In the genomic region with DNA sequence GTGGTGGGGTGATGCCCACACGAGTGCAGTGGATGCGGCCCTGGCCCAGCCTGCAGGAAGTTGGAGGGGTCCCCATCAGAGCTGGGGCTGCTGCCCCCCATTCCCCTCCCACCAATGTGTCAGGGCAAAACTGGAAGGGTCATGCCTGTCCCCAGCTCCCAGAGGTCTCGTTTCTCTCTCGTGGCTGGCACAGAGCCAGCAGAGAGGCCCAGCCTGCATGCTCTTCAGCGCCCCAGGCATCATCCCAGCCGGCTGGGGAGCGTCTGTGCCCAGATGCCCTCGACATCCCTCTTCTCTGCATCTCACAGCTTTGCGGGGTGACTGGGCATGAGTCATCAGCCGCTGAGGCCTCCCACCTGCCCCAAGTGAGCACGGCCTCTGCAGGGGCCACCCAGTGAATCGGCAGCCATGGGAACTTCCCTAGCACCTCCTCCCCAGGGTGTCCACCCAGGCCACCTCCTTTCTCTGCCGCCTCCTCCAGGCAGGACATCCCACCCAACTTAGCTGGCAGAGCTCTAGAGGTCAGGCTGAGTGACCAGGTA, we compare ENCODE assay signal across 9 cellular contexts. TPM values are rescaled to one million over a fixed set of nuclear protein-coding genes. Genes with fewer than 3 reads are reported as not detected.
DNase-seq lines count a peak whose midpoint lies in the region; ATAC-seq, FAIRE-seq and TF ChIP-seq lines count a peak whose summit lies in the region.
"Had no signal": no experiment of that assay in that cellular context is flagged by ENCODE, and none has a peak within 500 bp of the region (broad histone marks: within the 10 kb centered on the region; RNA-seq: fewer than 3 reads in every experiment).

No MANE protein-coding gene starts in this region.

- POLR2A ChIA-PET in activated CD4-positive, alpha-beta memory T cell treated with anti-CD3 and anti-CD28 coated beads, Interleukin-2, amount 10 ng/mL, durations not matched to agents 7 days and 5 days (lab: Charles Lee), result interaction anchor here (0.8 to 2.9 kb wide), 6 partner anchors 9 to 174 kb away, joined by 3 to 36 read pairs (median 6); a partner anchor contains a TSS

- peak; percentile 97 for DNase-seq in HT1080 (ENCODE audit: low read depth)
- peak; percentile 47 for DNase-seq in activated CD4-positive, alpha-beta memory T cell treated with anti-CD3 and anti-CD28 coated beads, Interleukin-2, amount 10 ng/mL, durations not matched to agents 7 days and 5 days
- DNase-seq in keratinocyte (ENCODE audit: low read depth, low spot score), result peak; percentile 77
- DNase-seq in activated gamma-delta T cell treated with Interleukin-2 at 50 U/mL for 16 hours, result no peak
- DNase-seq in GM23338 (ENCODE audit: low spot score), result no peak
- DNase-seq: hypothalamus had no signal

- no peaks in the 10 kb centered on the region for H3K9me1 ChIP-seq in keratinocyte (ENCODE audit: control insufficient read depth, extremely low read depth, insufficient read depth, low read length)

- H2AFZ ChIP-seq in keratinocyte (ENCODE audit: control insufficient read depth, low read length) (no peak overlapping the region), GM23338 (no peak overlapping the region)

- H3K36me3 Mint-ChIP-seq in activated CD4-positive, alpha-beta memory T cell treated with anti-CD3 and anti-CD28 coated beads, Interleukin-2, amount 10 ng/mL, durations not matched to agents 7 days and 5 days (ENCODE audit: low read depth), result no peaks in the 10 kb centered on the region
- H3K36me3 Mint-ChIP-seq in GM23338 (ENCODE audit: low read depth), result no peaks in the 10 kb centered on the region; the same call in 2 of the 3 replicates

- H3K9me2 ChIP-seq in GM23338 (ENCODE audit: insufficient read depth), result no peaks in the 10 kb centered on the region

- ATAC-seq in HG02970 (IDR thresholded peaks at IDR 0.05; ENCODE audit: low FRiP score, unreplicated experiment) (no peak), GM21737 (IDR thresholded peaks at IDR 0.05; ENCODE audit: unreplicated experiment) (no peak), GM23338 (no peak)

- peaks cover 3% of the 10 kb centered on the region for H3K27me3 Mint-ChIP-seq in activated CD4-positive, alpha-beta memory T cell treated with anti-CD3 and anti-CD28 coated beads, Interleukin-2, amount 10 ng/mL, durations not matched to agents 7 days and 5 days
- peaks cover 13% of the 10 kb centered on the region for H3K27me3 Mint-ChIP-seq in GM23338 (ENCODE audit: insufficient read depth, low read depth, poor library complexity)

- H3K4me2 ChIP-seq in BLaER1 (no peak overlapping the region; the same call in 1 of the 2 replicates), keratinocyte (ENCODE audit: control insufficient read depth, extremely low read depth, insufficient read depth, low read depth, low read length) (peak overlapping the region; percentile 22), GM23338 (no peak overlapping the region)

- peaks cover 45% of the 10 kb centered on the region for H3K4me1 ChIP-seq in BLaER1
- H3K4me1 ChIP-seq in keratinocyte (ENCODE audit: control insufficient read depth, extremely low read depth, insufficient read depth, low read length), result peaks cover 40% of the 10 kb centered on the region
- peaks cover 2% of the 10 kb centered on the region; the same call in 1 of the 2 replicates for H3K4me1 ChIP-seq in GM23338 (ENCODE audit: insufficient read depth)

- no peak overlapping the region for H3K27ac Mint-ChIP-seq in activated CD4-positive, alpha-beta memory T cell treated with anti-CD3 and anti-CD28 coated beads, Interleukin-2, amount 10 ng/mL, durations not matched to agents 7 days and 5 days
- no peak overlapping the region for H3K27ac Mint-ChIP-seq in GM23338

- H3K4me1 Mint-ChIP-seq in activated CD4-positive, alpha-beta memory T cell treated with anti-CD3 and anti-CD28 coated beads, Interleukin-2, amount 10 ng/mL, durations not matched to agents 7 days and 5 days, result peaks cover 32% of the 10 kb centered on the region
- peaks cover 15% of the 10 kb centered on the region for H3K4me1 Mint-ChIP-seq in GM23338

- no peak overlapping the region for H3K9ac ChIP-seq in BLaER1
- no peak overlapping the region for H3K9ac ChIP-seq in keratinocyte (ENCODE audit: control insufficient read depth, extremely low read depth, insufficient read depth, low read length)

- CTCF ChIA-PET in activated CD4-positive, alpha-beta memory T cell treated with anti-CD3 and anti-CD28 coated beads, Interleukin-2, amount 10 ng/mL, durations not matched to agents 7 days and 5 days (lab: Charles Lee), result interaction anchor here (1.4 to 1.5 kb wide), 2 partner anchors 14 to 55 kb away, joined by 4 to 6 read pairs; no protein-coding TSS in a partner anchor

- H3F3A ChIP-seq in GM23338 (replicated peaks; ENCODE audit: low read depth), result 0 out of 2 replicates have a peak, but pooled peaks cover 3% of the 10 kb centered on the region

- H3K9me3 ChIP-seq in BLaER1, result peaks cover 6% of the 10 kb centered on the region
- H3K9me3 ChIP-seq in keratinocyte (ENCODE audit: control insufficient read depth, low read depth, low read length), result no peaks in the 10 kb centered on the region

- H3K4me3 ChIP-seq in BLaER1, result no peak overlapping the region
- no peak overlapping the region for H3K4me3 ChIP-seq in keratinocyte (ENCODE audit: control insufficient read depth in 2 of 3, extremely low read depth in 1 of 3, insufficient read depth in 2 of 3, low read depth in 1 of 3, low read length in 3 of 3)
- no peak overlapping the region for H3K4me3 ChIP-seq in GM23338

- FAIRE-seq in keratinocyte (lab: Jason Lieb, UNC), result no peak

- TF ChIP-seq CTCF in keratinocyte (optimal IDR thresholded peaks at IDR 0.05 in 1 of 3, IDR thresholded peaks at IDR 0.05 in 1 of 3, conservative IDR thresholded peaks at IDR 0.05 in 1 of 3; ENCODE audit: extremely low read depth in 1 of 3, insufficient read depth in 2 of 3, low read length in 3 of 3) (no peak), GM23338 (conservative IDR thresholded peaks at IDR 0.05; ENCODE audit: low read depth in 2 of 2) (no peak)

- H3K27me3 ChIP-seq in BLaER1 (no peaks in the 10 kb centered on the region), keratinocyte (ENCODE audit: control insufficient read depth, extremely low read depth, insufficient read depth, low read length) (no peaks in the 10 kb centered on the region), GM23338 (ENCODE audit: insufficient read depth) (no peaks in the 10 kb centered on the region)

- H3K36me3 ChIP-seq in BLaER1, result no peaks in the 10 kb centered on the region
- no peaks in the 10 kb centered on the region for H3K36me3 ChIP-seq in keratinocyte (ENCODE audit: control insufficient read depth in 2 of 2, extremely low read depth in 1 of 2, insufficient read depth in 2 of 2, low read length in 2 of 2)
- no peaks in the 10 kb centered on the region for H3K36me3 ChIP-seq in GM23338 (ENCODE audit: insufficient read depth)

- H3K79me2 ChIP-seq in keratinocyte (ENCODE audit: control insufficient read depth, insufficient read depth, low read length) (no peaks in the 10 kb centered on the region), GM23338 (replicated peaks; ENCODE audit: insufficient read depth) (no peaks in the 10 kb centered on the region)

- no peaks in the 10 kb centered on the region for H3K9me3 Mint-ChIP-seq in activated CD4-positive, alpha-beta memory T cell treated with anti-CD3 and anti-CD28 coated beads, Interleukin-2, amount 10 ng/mL, durations not matched to agents 7 days and 5 days
- no peaks in the 10 kb centered on the region; the same call in 2 of the 3 replicates for H3K9me3 Mint-ChIP-seq in GM23338

- H4K20me1 ChIP-seq in BLaER1, result no peaks in the 10 kb centered on the region
- no peaks in the 10 kb centered on the region for H4K20me1 ChIP-seq in keratinocyte (ENCODE audit: control insufficient read depth, extremely low read depth, insufficient read depth, low read length)
- H4K20me1 ChIP-seq in GM23338 (replicated peaks; ENCODE audit: insufficient read depth), result 0 out of 2 replicates have a peak, but pooled peaks cover 5% of the 10 kb centered on the region

- dilution Hi-C loops in keratinocyte (cut with MboI; ENCODE audit: extremely low pct_ligation_motif_present, low sequenced_read_pairs), result no loop called here

- H3K27ac ChIP-seq in BLaER1, result peak overlapping the region; percentile 23; the same call in 1 of the 2 replicates
- peak overlapping the region; percentile 26 for H3K27ac ChIP-seq in keratinocyte (ENCODE audit: control insufficient read depth, insufficient read depth, low read length)
- H3K27ac ChIP-seq in GM23338 (ENCODE audit: low read depth), result no peak overlapping the region

- H3K4me3 Mint-ChIP-seq in activated CD4-positive, alpha-beta memory T cell treated with anti-CD3 and anti-CD28 coated beads, Interleukin-2, amount 10 ng/mL, durations not matched to agents 7 days and 5 days, result no peak overlapping the region
- no peak overlapping the region for H3K4me3 Mint-ChIP-seq in GM23338

RNA-seq across cellular contexts. Expression of a gene that starts 9.8 kb away (rescaled TPM):
- total RNA-seq in HT1080 (2014; rRNA removed; shearing (Covaris generic)), result 34.0 and 58.5 TPM in 2 replicates
- polyA plus RNA-seq in HT1080 (2015; cell fraction: cytosol; rRNA removed), result 121 and 123 TPM in 2 replicates
- polyA plus RNA-seq in HT1080 (2015; cell fraction: nucleus; rRNA removed), result 270 and 287 TPM in 2 replicates
- total RNA-seq in activated CD4-positive, alpha-beta memory T cell treated with anti-CD3 and anti-CD28 coated beads, Interleukin-2, amount 10 ng/mL, durations not matched to agents 7 days and 5 days, result 100 to 1,000 TPM; 116 TPM
- polyA plus RNA-seq in keratinocyte (61.8 to 173 TPM (median 86.0 TPM) in 3 replicates), GM23338 (2016; fragmentation: Nextera tagmentation; extraction: Ambion mirVana) (43.5 and 55.3 TPM in 2 replicates)
- 33.8 TPM for polyA plus RNA-seq in keratinocyte (2011; ENCODE audit: low read depth)
- polyA plus RNA-seq in keratinocyte (2011; cell fraction: cytosol; rRNA removed), result 123 and 135 TPM in 2 replicates
- polyA plus RNA-seq in keratinocyte (2011; cell fraction: nucleus; rRNA removed), result 286 and 337 TPM in 2 replicates
- polyA plus RNA-seq in keratinocyte (2012; ENCODE audit: low replicate concordance), result 88.4 and 107 TPM in 2 replicates
- polyA minus RNA-seq in keratinocyte, result 75.4 to 226 TPM (median 76.3 TPM) in 3 replicates
- 74.2 TPM for polyA minus RNA-seq in keratinocyte (2011; cell fraction: cytosol; rRNA and poly(A)+ RNA removed)
- 57.8 and 84.6 TPM in 2 replicates for polyA minus RNA-seq in keratinocyte (2011; cell fraction: nucleus; rRNA and poly(A)+ RNA removed)
- 48.4 and 66.4 TPM in 2 replicates for total RNA-seq in GM23338 (2014; rRNA removed; shearing (Covaris generic))

RNA-seq across cellular contexts. Expression of a gene that starts 34.1 kb away (rescaled TPM):
- total RNA-seq in HT1080 (2014; rRNA removed; shearing (Covaris generic)), result not detected in 2 replicates
- not detected in 2 replicates for polyA plus RNA-seq in HT1080 (2015; cell fraction: cytosol; rRNA removed)
- polyA plus RNA-seq in HT1080 (2015; cell fraction: nucleus; rRNA removed), result not detected in 2 replicates
- 100 to 1,000 TPM; 138 to 140 TPM for total RNA-seq in activated CD4-positive, alpha-beta memory T cell treated with anti-CD3 and anti-CD28 coated beads, Interleukin-2, amount 10 ng/mL, durations not matched to agents 7 days and 5 days
- polyA plus RNA-seq in keratinocyte, result 0.05 TPM in 1 of 3 replicates, not detected in the others
- not detected for polyA plus RNA-seq in keratinocyte (2011; ENCODE audit: low read depth)
- not detected in 2 replicates for polyA plus RNA-seq in keratinocyte (2011; cell fraction: cytosol; rRNA removed)
- not detected in 2 replicates for polyA plus RNA-seq in keratinocyte (2011; cell fraction: nucleus; rRNA removed)
- polyA plus RNA-seq in keratinocyte (2012; ENCODE audit: low replicate concordance), result not detected in 2 replicates
- not detected in 3 replicates for polyA minus RNA-seq in keratinocyte
- not detected for polyA minus RNA-seq in keratinocyte (2011; cell fraction: cytosol; rRNA and poly(A)+ RNA removed)
- polyA minus RNA-seq in keratinocyte (2011; cell fraction: nucleus; rRNA and poly(A)+ RNA removed), result not detected in 2 replicates
- 0.42 and 0.58 TPM in 2 replicates for total RNA-seq in GM23338 (2014; rRNA removed; shearing (Covaris generic))
- 0.44 TPM in 1 of 2 replicates, not detected in the other for polyA plus RNA-seq in GM23338 (2016; fragmentation: Nextera tagmentation; extraction: Ambion mirVana)

RNA-seq across cellular contexts. Expression of a gene that starts 50.3 kb away (rescaled TPM):
- 0.24 TPM in 1 of 2 replicates, not detected in the other for total RNA-seq in HT1080 (2014; rRNA removed; shearing (Covaris generic))
- not detected in 2 replicates for polyA plus RNA-seq in HT1080 (2015; cell fraction: cytosol; rRNA removed)
- not detected in 2 replicates for polyA plus RNA-seq in HT1080 (2015; cell fraction: nucleus; rRNA removed)
- total RNA-seq in activated CD4-positive, alpha-beta memory T cell treated with anti-CD3 and anti-CD28 coated beads, Interleukin-2, amount 10 ng/mL, durations not matched to agents 7 days and 5 days, result 10 to 100 TPM; 18.3 to 18.5 TPM
- polyA plus RNA-seq in keratinocyte, result 1.7 to 2.2 TPM (median 2.0 TPM) in 3 replicates
- not detected for polyA plus RNA-seq in keratinocyte (2011; ENCODE audit: low read depth)
- 0.85 and 2.5 TPM in 2 replicates for polyA plus RNA-seq in keratinocyte (2011; cell fraction: cytosol; rRNA removed)
- 1.5 and 2.5 TPM in 2 replicates for polyA plus RNA-seq in keratinocyte (2011; cell fraction: nucleus; rRNA removed)
- 0.78 and 3.3 TPM in 2 replicates for polyA plus RNA-seq in keratinocyte (2012; ENCODE audit: low replicate concordance)
- 2.5 to 4.9 TPM (median 3.7 TPM) in 3 replicates for polyA minus RNA-seq in keratinocyte
- 9.6 TPM for polyA minus RNA-seq in keratinocyte (2011; cell fraction: cytosol; rRNA and poly(A)+ RNA removed)
- polyA minus RNA-seq in keratinocyte (2011; cell fraction: nucleus; rRNA and poly(A)+ RNA removed), result 1.6 and 2.8 TPM in 2 replicates
- total RNA-seq in GM23338 (2014; rRNA removed; shearing (Covaris generic)), result 0.16 and 1.3 TPM in 2 replicates
- 0.21 TPM in 1 of 2 replicates, not detected in the other for polyA plus RNA-seq in GM23338 (2016; fragmentation: Nextera tagmentation; extraction: Ambion mirVana)

RNA-seq across cellular contexts. Expression of a gene that starts 54.4 kb away (rescaled TPM):
- total RNA-seq in HT1080 (2014; rRNA removed; shearing (Covaris generic)), result 344 and 355 TPM in 2 replicates
- polyA plus RNA-seq in HT1080 (2015; cell fraction: cytosol; rRNA removed), result 262 and 360 TPM in 2 replicates
- polyA plus RNA-seq in HT1080 (2015; cell fraction: nucleus; rRNA removed), result 286 and 310 TPM in 2 replicates
- 100 to 1,000 TPM; 206 to 210 TPM for total RNA-seq in activated CD4-positive, alpha-beta memory T cell treated with anti-CD3 and anti-CD28 coated beads, Interleukin-2, amount 10 ng/mL, durations not matched to agents 7 days and 5 days
- polyA plus RNA-seq in keratinocyte (35.7 to 112 TPM (median 40.7 TPM) in 3 replicates), GM23338 (2016; fragmentation: Nextera tagmentation; extraction: Ambion mirVana) (2.9 and 3.5 TPM in 2 replicates)
- polyA plus RNA-seq in keratinocyte (2011; ENCODE audit: low read depth), result 2.3 TPM
- 10.9 and 32.0 TPM in 2 replicates for polyA plus RNA-seq in keratinocyte (2011; cell fraction: cytosol; rRNA removed)
- 83.4 and 104 TPM in 2 replicates for polyA plus RNA-seq in keratinocyte (2011; cell fraction: nucleus; rRNA removed)
- 17.6 and 73.8 TPM in 2 replicates for polyA plus RNA-seq in keratinocyte (2012; ENCODE audit: low replicate concordance)
- 53.8 to 107 TPM (median 83.5 TPM) in 3 replicates for polyA minus RNA-seq in keratinocyte
- polyA minus RNA-seq in keratinocyte (2011; cell fraction: cytosol; rRNA and poly(A)+ RNA removed), result 181 TPM
- polyA minus RNA-seq in keratinocyte (2011; cell fraction: nucleus; rRNA and poly(A)+ RNA removed), result 161 and 170 TPM in 2 replicates
- 10.6 and 14.4 TPM in 2 replicates for total RNA-seq in GM23338 (2014; rRNA removed; shearing (Covaris generic))

Comparison
In these comparisons a context has a peak if more than half of its experiments do, and no peak if none do; other contexts are left out.
1. DNase-seq: peak in HT1080 (single experiment), activated CD4-positive, alpha-beta memory T cell treated with anti-CD3 and anti-CD28 coated beads, Interleukin-2, amount 10 ng/mL, durations not matched to agents 7 days and 5 days (single experiment) and keratinocyte (single experiment); none in activated gamma-delta T cell treated with Interleukin-2 at 50 U/mL for 16 hours (single experiment) and GM23338 (single experiment).
2. RNA of a gene that starts 34.1 kb away (total RNA-seq): 138 to 140 TPM in activated CD4-positive, alpha-beta memory T cell treated with anti-CD3 and anti-CD28 coated beads, Interleukin-2, amount 10 ng/mL, durations not matched to agents 7 days and 5 days; 0.42 to 0.58 TPM in GM23338 and not detected in HT1080; every median in the first group is over 10 times any median in the second.